In genomic region chr6:99289701-99290100, GRCh38 we compare ENCODE assay signal across 6 cellular contexts. TPM values are rescaled to one million over a fixed set of nuclear protein-coding genes. Genes with fewer than 3 reads are reported as not detected.
"Had no signal": no experiment of that assay in that cellular context is flagged by ENCODE, and none has a peak within 500 bp of the region (broad histone marks: within the 10 kb centered on the region; RNA-seq: fewer than 3 reads in every experiment).

No MANE protein-coding gene starts in this region.

- DNase-seq: IMR-90, KBM-7, KG1 had no signal

- H3K4me3 ChIP-seq: K562 had no signal

- H3K27ac ChIP-seq: HL-60 had no signal

RNA-seq across cellular contexts. Expression of gene FAXC, which starts 59.8 kb away (rescaled TPM):
- total RNA-seq: HT-29, K562 had no signal
